27 cellular contexts compared by ENCODE assay signal in the genomic region with DNA sequence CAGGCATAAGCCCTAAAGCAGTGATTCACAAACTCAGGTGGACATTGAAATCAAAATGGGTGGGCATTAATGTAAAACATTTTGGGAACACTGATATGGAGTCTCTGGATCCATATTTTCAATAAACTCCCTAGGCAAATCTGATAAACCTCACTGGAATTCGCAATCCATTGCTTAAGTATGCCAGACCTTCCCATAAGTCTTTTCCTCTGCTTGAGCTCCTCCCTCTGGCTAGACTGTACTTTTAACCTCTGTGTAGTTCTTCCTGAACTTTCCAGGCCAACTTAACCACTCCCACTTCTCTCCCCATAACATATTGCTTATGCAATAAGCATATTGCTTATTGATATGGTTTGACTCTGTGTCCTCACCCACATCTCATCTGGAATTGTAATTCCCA.
A peak's percentile ranks its signal among the peaks of the same experiment; 100 is the strongest.
DNase-seq lines count a peak whose midpoint lies in the region; FAIRE-seq and TF ChIP-seq lines count a peak whose summit lies in the region.
"Had no signal": no experiment of that assay in that cellular context is flagged by ENCODE, and none has a peak within 500 bp of the region (broad histone marks: within the 10 kb centered on the region; RNA-seq: fewer than 3 reads in every experiment).

No MANE protein-coding gene starts in this region.

- TF ChIP-seq CTCF in cardiac fibroblast (IDR thresholded peaks at IDR 0.05; ENCODE audit: low read depth, low read length) (no peak), keratinocyte (optimal IDR thresholded peaks at IDR 0.05 in 1 of 3, IDR thresholded peaks at IDR 0.05 in 1 of 3, conservative IDR thresholded peaks at IDR 0.05 in 1 of 3; ENCODE audit: extremely low read depth in 1 of 3, insufficient read depth in 2 of 3, low read length in 3 of 3) (no peak), smooth muscle cell (IDR thresholded peaks at IDR 0.05; ENCODE audit: borderline replicate concordance, insufficient read depth, poor library complexity, severe bottlenecking) (no peak)

- no peaks in the 10 kb centered on the region for H3K9me3 ChIP-seq in keratinocyte (ENCODE audit: control insufficient read depth, low read depth, low read length)
- no peaks in the 10 kb centered on the region for H3K9me3 ChIP-seq in smooth muscle cell (replicated peaks; ENCODE audit: low read depth)
- H3K9me3 ChIP-seq: prostate gland had no signal

- H3K9ac ChIP-seq in keratinocyte (ENCODE audit: control insufficient read depth, extremely low read depth, insufficient read depth, low read length) (no peak overlapping the region), smooth muscle cell (ENCODE audit: low read depth) (no peak overlapping the region)

- FAIRE-seq in keratinocyte (lab: Jason Lieb, UNC), result peak; percentile 32

- dilution Hi-C loops in keratinocyte (cut with MboI; ENCODE audit: extremely low pct_ligation_motif_present, low sequenced_read_pairs), result no loop called here

- no peaks in the 10 kb centered on the region for H3K36me3 ChIP-seq in keratinocyte (ENCODE audit: control insufficient read depth in 2 of 2, extremely low read depth in 1 of 2, insufficient read depth in 2 of 2, low read length in 2 of 2)
- H3K36me3 ChIP-seq in smooth muscle cell (ENCODE audit: low read depth), result no peaks in the 10 kb centered on the region
- H3K36me3 ChIP-seq: prostate gland had no signal

- H3K79me2 ChIP-seq in keratinocyte (ENCODE audit: control insufficient read depth, insufficient read depth, low read length), result no peaks in the 10 kb centered on the region
- no peaks in the 10 kb centered on the region for H3K79me2 ChIP-seq in smooth muscle cell (ENCODE audit: low read depth)

- H3K27me3 ChIP-seq in keratinocyte (ENCODE audit: control insufficient read depth, extremely low read depth, insufficient read depth, low read length) (no peaks in the 10 kb centered on the region), smooth muscle cell (ENCODE audit: low read depth) (no peaks in the 10 kb centered on the region)
- H3K27me3 ChIP-seq: dorsolateral prefrontal cortex had no signal

- H2AFZ ChIP-seq in keratinocyte (ENCODE audit: control insufficient read depth, low read length) (peak overlapping the region; percentile 11), smooth muscle cell (ENCODE audit: low read depth) (peak overlapping the region; percentile 59)
- H2AFZ ChIP-seq: GM23338 had no signal

- H4K20me1 ChIP-seq in keratinocyte (ENCODE audit: control insufficient read depth, extremely low read depth, insufficient read depth, low read length), result no peaks in the 10 kb centered on the region
- H4K20me1 ChIP-seq in smooth muscle cell (ENCODE audit: low read depth), result no peaks in the 10 kb centered on the region

- no peaks in the 10 kb centered on the region for H3F3A ChIP-seq in smooth muscle cell (ENCODE audit: low read depth)

- peak; percentile 44 for DNase-seq in NCI-H226
- peak; percentile 36 to 38 for DNase-seq in cardiac fibroblast (ENCODE audit: low read depth in 2 of 2)
- no peak for DNase-seq in keratinocyte (ENCODE audit: low read depth, low spot score)
- DNase-seq in smooth muscle cell (lab: John Stamatoyannopoulos, UW; ENCODE audit: unreplicated experiment), result no peak
- no peak for DNase-seq in middle frontal gyrus (ENCODE audit: extremely low spot score, low spot score)
- DNase-seq in activated CD4-positive, CD25-positive, alpha-beta regulatory T cell (lab: John Stamatoyannopoulos, UW), result no peak
- DNase-seq in midbrain (lab: John Stamatoyannopoulos, UW), result no peak
- DNase-seq: activated CD4-positive, alpha-beta T cell treated with anti-CD3 and anti-CD28 coated beads, Interleukin-2, amount 50 U/mL, for 48 hours; activated CD4-positive, CD25-positive, alpha-beta regulatory T cell treated with anti-CD3 and anti-CD28 coated beads, Interleukin-2, amount 50 U/mL, for 72 hours; activated T-cell treated with anti-CD3 and anti-CD28 coated beads, Interleukin-2, amount 50 U/mL, for 48 hours; DMS79; dorsolateral prefrontal cortex; GF-D8; HFFc6; hypothalamus; naive B cell; NCI-H1105; NCI-H187 treated with DMSO at 0.1 percent for 48 hours; NCI-H2171 treated with DMSO at 0.1 percent for 48 hours; NCI-H526; NK-92 treated with Interleukin-12 subunit alpha and Interleukin-12 subunit beta, amount 100 ng/mL, for 24 hours; nucleus accumbens; stimulated activated CD4-positive, alpha-beta T cell treated with anti-CD3 and anti-CD28 coated beads, Interleukin-15, amount 100 ng/mL, for 24 hours; T-helper 17 cell had no signal

- no peaks in the 10 kb centered on the region for H3K9me1 ChIP-seq in keratinocyte (ENCODE audit: control insufficient read depth, extremely low read depth, insufficient read depth, low read length)

- H3K4me3 ChIP-seq in cardiac fibroblast (replicated peaks in 1 of 2; ENCODE audit: low read depth in 2 of 2, low read length in 2 of 2), result no peak overlapping the region
- no peak overlapping the region for H3K4me3 ChIP-seq in keratinocyte (ENCODE audit: control insufficient read depth in 2 of 3, extremely low read depth in 1 of 3, insufficient read depth in 2 of 3, low read depth in 1 of 3, low read length in 3 of 3)
- no peak overlapping the region for H3K4me3 ChIP-seq in smooth muscle cell
- H3K4me3 ChIP-seq: dorsolateral prefrontal cortex, GM23338, prostate gland had no signal

- peaks cover 13% of the 10 kb centered on the region for H3K4me1 ChIP-seq in keratinocyte (ENCODE audit: control insufficient read depth, extremely low read depth, insufficient read depth, low read length)
- peaks cover 4% of the 10 kb centered on the region for H3K4me1 ChIP-seq in smooth muscle cell (ENCODE audit: low read depth)
- H3K4me1 ChIP-seq: prostate gland had no signal

- 80% methylated on average over 1 of the region's 1 CpG for WGBS in smooth muscle cell (ENCODE audit: low lambda C conversion rate)

- H3K27ac ChIP-seq in keratinocyte (ENCODE audit: control insufficient read depth, insufficient read depth, low read length) (no peak overlapping the region), smooth muscle cell (ENCODE audit: low read depth) (peak overlapping the region; percentile 13)
- H3K27ac ChIP-seq: C4-2B, dorsolateral prefrontal cortex, prostate gland had no signal

- H3K4me2 ChIP-seq in keratinocyte (ENCODE audit: control insufficient read depth, extremely low read depth, insufficient read depth, low read depth, low read length) (no peak overlapping the region), smooth muscle cell (no peak overlapping the region)
- H3K4me2 ChIP-seq: GM23338 had no signal

Comparison
In these comparisons a context has a peak if more than half of its experiments do, and no peak if none do; other contexts are left out.
1. DNase-seq: peak in NCI-H226 (single experiment) and cardiac fibroblast (2 of 2); none in keratinocyte (single experiment), smooth muscle cell (single experiment), middle frontal gyrus (single experiment), activated CD4-positive, CD25-positive, alpha-beta regulatory T cell (0 of 4) and midbrain (single experiment).